ENCODE assay signal across 2 cellular contexts in genomic region chr19:47408156-47408938, GRCh38.
TF ChIP-seq lines count a peak whose summit lies in the region.

No MANE protein-coding gene starts in this region.

TF ChIP-seq in HEK293, 187 proteins besides CTCF, POLR2A, EP300 and RAD21 (continued from another document):
- TF ChIP-seq ZNF514 (tag by site-specific recombination; IDR thresholded peaks at IDR 0.05), result no peak
- TF ChIP-seq ZBTB7A (tag by site-specific recombination; IDR thresholded peaks at IDR 0.05; ENCODE audit: low read depth), result no peak
- TF ChIP-seq SP2 (tag by site-specific recombination; IDR thresholded peaks at IDR 0.05), result no peak
- TF ChIP-seq SCRT2 (tag by site-specific recombination; IDR thresholded peaks at IDR 0.05), result no peak
- TF ChIP-seq ZNF830 (tag by site-specific recombination; IDR thresholded peaks at IDR 0.05; ENCODE audit: low read depth), result no peak
- TF ChIP-seq ZNF791 (tag by site-specific recombination; IDR thresholded peaks at IDR 0.05), result no peak
- no peak for TF ChIP-seq ZNF521 (tag by site-specific recombination; IDR thresholded peaks at IDR 0.05)
- peak; percentile 85 for TF ChIP-seq ZNF768 (tag by site-specific recombination; IDR thresholded peaks at IDR 0.05)
- no peak for TF ChIP-seq ZBTB44 (tag by site-specific recombination; IDR thresholded peaks at IDR 0.05)
- TF ChIP-seq ZNF121 (tag by site-specific recombination; IDR thresholded peaks at IDR 0.05), result peak; percentile 91

TF ChIP-seq in K562, 482 proteins besides CTCF, POLR2A, EP300 and RAD21 (continues in another document):
- TF ChIP-seq IFI16 (CRISPR knock-in tag; IDR thresholded peaks at IDR 0.05) (no peak), KLF6 (CRISPR knock-in tag; IDR thresholded peaks at IDR 0.05; ENCODE audit: borderline replicate concordance) (no peak), PATZ1 (CRISPR knock-in tag; IDR thresholded peaks at IDR 0.05; ENCODE audit: borderline replicate concordance) (no peak), HLTF (IDR thresholded peaks at IDR 0.05) (no peak), SRF (CRISPR knock-in tag; IDR thresholded peaks at IDR 0.05) (no peak), POLR2B (IDR thresholded peaks at IDR 0.05; ENCODE audit: low read depth, partially characterized antibody) (no peak), ZNF274 (IDR thresholded peaks at IDR 0.05; ENCODE audit: borderline replicate concordance, low read depth, low read length) (no peak), THAP12 (CRISPR knock-in tag; IDR thresholded peaks at IDR 0.05) (no peak), ARHGAP35 (IDR thresholded peaks at IDR 0.05; ENCODE audit: partially characterized antibody) (no peak), MGA (IDR thresholded peaks at IDR 0.05) (no peak), RHOXF2B (CRISPR knock-in tag; conservative IDR thresholded peaks at IDR 0.05) (no peak), MECOM (CRISPR knock-in tag; IDR thresholded peaks at IDR 0.05) (no peak), RUNX1 (IDR thresholded peaks at IDR 0.05; ENCODE audit: low read depth) (no peak), ZBTB5 (IDR thresholded peaks at IDR 0.05) (no peak), CBX8 (IDR thresholded peaks at IDR 0.05; ENCODE audit: borderline replicate concordance, extremely low read depth, low read depth, low read length, poor library complexity, severe bottlenecking) (no peak), ZNF79 (CRISPR knock-in tag; IDR thresholded peaks at IDR 0.05; ENCODE audit: low read depth) (no peak), THRAP3 (IDR thresholded peaks at IDR 0.05; ENCODE audit: borderline replicate concordance) (no peak), MLLT1 (IDR thresholded peaks at IDR 0.05) (no peak), ZFP36 (IDR thresholded peaks at IDR 0.05; ENCODE audit: low read depth, low read length, partially characterized antibody) (peak; percentile 80), GMEB1 (CRISPR knock-in tag; IDR thresholded peaks at IDR 0.05) (no peak), SUPT5H (IDR thresholded peaks at IDR 0.05) (no peak), ZNF121 (CRISPR knock-in tag; conservative IDR thresholded peaks at IDR 0.05) (peak; percentile 67), MTA2 (IDR thresholded peaks at IDR 0.05; ENCODE audit: low read depth) (no peak), BMI1 (IDR thresholded peaks at IDR 0.05; ENCODE audit: low read length) (no peak), SIRT6 (IDR thresholded peaks at IDR 0.05; ENCODE audit: low read depth, low read length) (no peak), RBFOX2 (IDR thresholded peaks at IDR 0.05; ENCODE audit: low read depth, low read length) (no peak), TEAD4 (IDR thresholded peaks at IDR 0.05; ENCODE audit: low read length) (no peak), TEAD4 (CRISPR knock-in tag; IDR thresholded peaks at IDR 0.05; ENCODE audit: borderline replicate concordance) (no peak), ETS2 (tag; IDR thresholded peaks at IDR 0.05; ENCODE audit: borderline replicate concordance, poor library complexity, severe bottlenecking) (no peak), GTF2F1 (IDR thresholded peaks at IDR 0.05; ENCODE audit: low read depth, low read length) (no peak), U2AF2 (optimal IDR thresholded peaks at IDR 0.05; ENCODE audit: low read depth, low read length) (no peak), NEUROD1 (IDR thresholded peaks at IDR 0.05; ENCODE audit: borderline replicate concordance, low read depth, low read length, partially characterized antibody) (no peak), TGIF2 (CRISPR knock-in tag; IDR thresholded peaks at IDR 0.05) (no peak), SMARCA5 (IDR thresholded peaks at IDR 0.05) (0 out of 2 replicates have a peak, but pooled peaks have one; percentile 16), E2F3 (CRISPR knock-in tag; IDR thresholded peaks at IDR 0.05) (no peak)
